9 cellular contexts compared by ENCODE assay signal in genomic region chr7:76346778-76347177, GRCh38. TPM values are rescaled to one million over a fixed set of nuclear protein-coding genes. Genes with fewer than 3 reads are reported as not detected.
A peak's percentile ranks its signal among the peaks of the same experiment; 100 is the strongest.
DNase-seq lines count a peak whose midpoint lies in the region; ATAC-seq and TF ChIP-seq lines count a peak whose summit lies in the region.
"Had no signal": no experiment of that assay in that cellular context is flagged by ENCODE, and none has a peak within 500 bp of the region (broad histone marks: within the 10 kb centered on the region; RNA-seq: fewer than 3 reads in every experiment).

No MANE protein-coding gene starts in this region.

- H3K4me3 ChIP-seq in gastrocnemius medialis (no peak overlapping the region), prostate gland (no peak overlapping the region)

- 77% methylated on average over 8 of the region's 8 CpGs for WGBS in prostate gland

- H3K27ac Mint-ChIP-seq in activated CD4-positive, alpha-beta T cell treated with anti-CD3 and anti-CD28 coated beads for 36 hours: peak overlapping the region; percentile 82
- peak overlapping the region; percentile 87 for H3K27ac Mint-ChIP-seq in activated naive CD8-positive, alpha-beta T cell treated with anti-CD3 and anti-CD28 coated beads, Interleukin-2, amount 10 ng/mL, durations not matched to agents 7 days and 5 days

- intact Hi-C loops in activated CD4-positive, alpha-beta T cell treated with anti-CD3 and anti-CD28 coated beads for 36 hours (cut with DNase I, micrococcal nuclease): no loop called here
- intact Hi-C loops in gastrocnemius medialis (cut with DNase I; ENCODE audit: low total_unique reads): no loop called here
- intact Hi-C loops in prostate gland (cut with DNase I): no loop called here

- POLR2A ChIA-PET in activated CD4-positive, alpha-beta T cell treated with anti-CD3 and anti-CD28 coated beads for 36 hours (lab: Charles Lee): no interaction called here
- POLR2A ChIA-PET in activated naive CD8-positive, alpha-beta T cell treated with anti-CD3 and anti-CD28 coated beads, Interleukin-2, amount 10 ng/mL, durations not matched to agents 7 days and 5 days (lab: Charles Lee): no interaction called here

- no peak for DNase-seq in activated CD4-positive, alpha-beta T cell treated with anti-CD3 and anti-CD28 coated beads for 36 hours
- no peak for DNase-seq in activated CD4-positive, alpha-beta T cell treated with anti-CD3 and anti-CD28 coated beads, Interleukin-2, amount 50 U/mL, for 48 hours
- DNase-seq in activated naive CD8-positive, alpha-beta T cell treated with anti-CD3 and anti-CD28 coated beads, Interleukin-2, amount 10 ng/mL, durations not matched to agents 7 days and 5 days: no peak
- DNase-seq in iris pigment epithelial cell (ENCODE audit: low read depth) (peak; percentile 67), gastrocnemius medialis (no peak), epidermal melanocyte (ENCODE audit: insufficient read length, low spot score) (no peak), prostate gland (ENCODE audit: low spot score) (no peak)
- DNase-seq: NCI-H1694 had no signal

- TF ChIP-seq CTCF in gastrocnemius medialis (IDR thresholded peaks at IDR 0.05 in 4 of 5, conservative IDR thresholded peaks at IDR 0.05 in 1 of 5): no peak
- TF ChIP-seq CTCF in prostate gland (IDR thresholded peaks at IDR 0.05): no peak

- no peak overlapping the region for H3K4me3 Mint-ChIP-seq in activated CD4-positive, alpha-beta T cell treated with anti-CD3 and anti-CD28 coated beads for 36 hours
- peak overlapping the region; percentile 54 for H3K4me3 Mint-ChIP-seq in activated naive CD8-positive, alpha-beta T cell treated with anti-CD3 and anti-CD28 coated beads, Interleukin-2, amount 10 ng/mL, durations not matched to agents 7 days and 5 days

- H3K4me1 Mint-ChIP-seq in activated CD4-positive, alpha-beta T cell treated with anti-CD3 and anti-CD28 coated beads for 36 hours: peaks cover 80% of the 10 kb centered on the region
- H3K4me1 Mint-ChIP-seq in activated naive CD8-positive, alpha-beta T cell treated with anti-CD3 and anti-CD28 coated beads, Interleukin-2, amount 10 ng/mL, durations not matched to agents 7 days and 5 days: peaks cover 47% of the 10 kb centered on the region

- H3K27me3 Mint-ChIP-seq in activated CD4-positive, alpha-beta T cell treated with anti-CD3 and anti-CD28 coated beads for 36 hours: no peaks in the 10 kb centered on the region
- H3K27me3 Mint-ChIP-seq in activated naive CD8-positive, alpha-beta T cell treated with anti-CD3 and anti-CD28 coated beads, Interleukin-2, amount 10 ng/mL, durations not matched to agents 7 days and 5 days: no peaks in the 10 kb centered on the region

- TF ChIP-seq POLR2A in gastrocnemius medialis (IDR thresholded peaks at IDR 0.05) (no peak), prostate gland (IDR thresholded peaks at IDR 0.05) (no peak)

- H3K4me1 ChIP-seq in gastrocnemius medialis (peaks cover 66 to 76% of the 10 kb centered on the region in 2 donors), prostate gland (replicated peaks) (no peaks in the 10 kb centered on the region)

- in situ Hi-C loops in gastrocnemius medialis (cut with MboI; ENCODE audit: low sequenced_read_pairs in 4 of 4): no loop called here

- no peaks in the 10 kb centered on the region for H3K27me3 ChIP-seq in gastrocnemius medialis
- H3K27me3 ChIP-seq in prostate gland (replicated peaks; ENCODE audit: insufficient read depth): no peaks in the 10 kb centered on the region

- H3K9me3 ChIP-seq in gastrocnemius medialis (no peaks in the 10 kb centered on the region), prostate gland (no peaks in the 10 kb centered on the region)

- H3K36me3 ChIP-seq in gastrocnemius medialis (peaks cover 0 to 59% of the 10 kb centered on the region in 2 donors), prostate gland (peaks cover 0 to 10% of the 10 kb centered on the region in 2 donors)

- CTCF ChIA-PET in activated CD4-positive, alpha-beta T cell treated with anti-CD3 and anti-CD28 coated beads for 36 hours (lab: Charles Lee): no interaction called here

- peaks cover 79% of the 10 kb centered on the region for H3K36me3 Mint-ChIP-seq in activated CD4-positive, alpha-beta T cell treated with anti-CD3 and anti-CD28 coated beads for 36 hours (ENCODE audit: low read depth)
- peaks cover 58% of the 10 kb centered on the region for H3K36me3 Mint-ChIP-seq in activated naive CD8-positive, alpha-beta T cell treated with anti-CD3 and anti-CD28 coated beads, Interleukin-2, amount 10 ng/mL, durations not matched to agents 7 days and 5 days

- peak overlapping the region; percentile 96 to 100 (median 98) for H3K27ac ChIP-seq in gastrocnemius medialis
- no peak overlapping the region for H3K27ac ChIP-seq in prostate gland

- ATAC-seq in activated CD4-positive, alpha-beta T cell treated with anti-CD3 and anti-CD28 coated beads for 36 hours: no peak
- peak; percentile 28 for ATAC-seq in activated naive CD8-positive, alpha-beta T cell treated with anti-CD3 and anti-CD28 coated beads, Interleukin-2, amount 10 ng/mL, durations not matched to agents 7 days and 5 days (ENCODE audit: low read depth)
- ATAC-seq in gastrocnemius medialis: no peak
- ATAC-seq in GM18867 (IDR thresholded peaks at IDR 0.05; ENCODE audit: unreplicated experiment): no peak

- H3K9me3 Mint-ChIP-seq in activated CD4-positive, alpha-beta T cell treated with anti-CD3 and anti-CD28 coated beads for 36 hours (ENCODE audit: low read depth): no peaks in the 10 kb centered on the region
- H3K9me3 Mint-ChIP-seq in activated naive CD8-positive, alpha-beta T cell treated with anti-CD3 and anti-CD28 coated beads, Interleukin-2, amount 10 ng/mL, durations not matched to agents 7 days and 5 days: no peaks in the 10 kb centered on the region

RNA-seq across cellular contexts. Expression of gene YWHAG, which starts 12.0 kb away (rescaled TPM):
- 100 to 1,000 TPM; 140 to 144 TPM for total RNA-seq in activated CD4-positive, alpha-beta T cell treated with anti-CD3 and anti-CD28 coated beads for 36 hours
- total RNA-seq in activated naive CD8-positive, alpha-beta T cell treated with anti-CD3 and anti-CD28 coated beads, Interleukin-2, amount 10 ng/mL, durations not matched to agents 7 days and 5 days: 10 to 100 TPM; 62.7 to 66.5 TPM
- total RNA-seq in gastrocnemius medialis: 100 to 1,000 TPM; 119 to 262 (median 179) TPM
- total RNA-seq in prostate gland: 10 to 100 TPM; 49.1 to 80.2 TPM

RNA-seq across cellular contexts. Expression of gene HSPB1, which starts 44.3 kb away (rescaled TPM):
- total RNA-seq in activated CD4-positive, alpha-beta T cell treated with anti-CD3 and anti-CD28 coated beads for 36 hours: 100 to 1,000 TPM in 1 of 2 experiments, 10 to 100 TPM in 1; 71.1 to 127 TPM
- 10 to 100 TPM; 43.3 to 47.9 TPM for total RNA-seq in activated naive CD8-positive, alpha-beta T cell treated with anti-CD3 and anti-CD28 coated beads, Interleukin-2, amount 10 ng/mL, durations not matched to agents 7 days and 5 days
- 1,000 to 10,000 TPM; 1,878 to 2,898 (median 2,185) TPM for total RNA-seq in gastrocnemius medialis
- 100 to 1,000 TPM; 781 to 833 TPM for total RNA-seq in prostate gland

Comparison
In these comparisons a context has a peak if more than half of its experiments do, and no peak if none do; other contexts are left out.
1. H3K27ac ChIP-seq: peak in gastrocnemius medialis (4 of 4); none in prostate gland (0 of 2).
2. RNA of gene HSPB1, which starts 44.3 kb away (total RNA-seq): 1,878 to 2,898 TPM in gastrocnemius medialis and 781 to 833 TPM in prostate gland; 71.1 to 127 TPM in activated CD4-positive, alpha-beta T cell treated with anti-CD3 and anti-CD28 coated beads for 36 hours and 43.3 to 47.9 TPM in activated naive CD8-positive, alpha-beta T cell treated with anti-CD3 and anti-CD28 coated beads, Interleukin-2, amount 10 ng/mL, durations not matched to agents 7 days and 5 days; every median in the first group is over 4 times any median in the second.